In the genomic region with DNA sequence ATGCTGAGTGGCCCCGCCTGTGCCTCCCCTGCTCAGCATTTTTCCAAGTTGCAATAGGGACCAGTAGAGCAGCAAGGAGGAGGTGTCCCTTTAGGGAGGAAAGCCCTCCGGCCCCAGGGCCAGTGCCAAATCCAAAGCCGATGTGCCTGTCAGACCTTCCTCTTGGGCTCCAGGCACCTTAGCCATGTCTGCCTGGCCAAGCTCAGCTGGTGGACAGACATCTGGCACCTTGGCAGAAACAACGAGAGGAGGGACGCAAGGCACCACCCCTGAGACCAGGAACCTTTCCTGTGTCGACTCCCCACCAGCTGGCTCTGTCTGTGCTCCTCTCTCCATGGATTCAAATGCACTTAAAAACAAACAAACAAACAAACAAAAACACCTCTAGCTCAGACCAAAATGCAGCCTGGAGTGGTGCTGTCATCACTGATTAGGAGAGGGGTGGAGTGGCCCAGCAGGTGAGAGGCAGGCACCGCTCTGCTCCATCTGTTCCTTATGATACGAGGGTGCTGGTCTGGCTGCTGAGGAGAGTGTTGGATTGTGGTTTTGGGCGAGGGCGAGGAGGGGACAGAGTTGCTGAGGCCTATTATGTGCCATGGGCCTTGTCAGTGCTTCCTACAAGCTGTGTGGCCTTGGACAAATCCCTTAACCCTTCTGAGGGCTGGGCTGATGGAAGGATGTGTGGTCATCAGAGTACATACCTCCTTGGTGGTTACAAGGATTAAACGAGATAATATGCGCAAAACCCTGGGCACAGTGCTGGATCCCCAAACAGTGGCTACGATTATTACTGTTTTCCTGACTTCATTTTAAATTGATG, we compare ENCODE assay signal across 16 cellular contexts. TPM values are rescaled to one million over a fixed set of nuclear protein-coding genes. Genes with fewer than 3 reads are reported as not detected.
A peak's percentile ranks its signal among the peaks of the same experiment; 100 is the strongest.
DNase-seq lines count a peak whose midpoint lies in the region; ATAC-seq and TF ChIP-seq lines count a peak whose summit lies in the region.
"Had no signal": no experiment of that assay in that cellular context is flagged by ENCODE, and none has a peak within 500 bp of the region (broad histone marks: within the 10 kb centered on the region; RNA-seq: fewer than 3 reads in every experiment).

No MANE protein-coding gene starts in this region.

- peak overlapping the region; percentile 13; the same call in 1 of the 2 replicates for H3K27ac ChIP-seq in WERI-Rb-1
- H3K27ac ChIP-seq: RWPE1 had no signal

- no peaks in the 10 kb centered on the region for H3K36me3 ChIP-seq in WERI-Rb-1
- H3K36me3 ChIP-seq: HAP-1 had no signal

- H3K27me3 ChIP-seq in WERI-Rb-1 (ENCODE audit: insufficient read depth, low read depth, severe bottlenecking), result no peaks in the 10 kb centered on the region

- peaks cover 18% of the 10 kb centered on the region for H3K4me1 Mint-ChIP-seq in endothelial cell (ENCODE audit: unreplicated experiment)

- TF ChIP-seq CTCF in WERI-Rb-1 (IDR thresholded peaks at IDR 0.05; ENCODE audit: low read depth, low read length) (no peak), endothelial cell (IDR thresholded peaks at IDR 0.05; ENCODE audit: unreplicated experiment) (no peak)

- peak overlapping the region; percentile 56 for H3K4me3 Mint-ChIP-seq in endothelial cell (ENCODE audit: unreplicated experiment)
- H3K4me3 Mint-ChIP-seq: B cell; CD4-positive, alpha-beta T cell had no signal

- H3K4me3 ChIP-seq in WERI-Rb-1 (ENCODE audit: low read depth, low read length), result no peak overlapping the region
- H3K4me3 ChIP-seq: HAP-1 had no signal

- DNase-seq in ELF-1 (ENCODE audit: low read depth, low spot score) (peak; percentile 20), NCI-H2171 (lab: John Stamatoyannopoulos, UW) (peak; percentile 31), WERI-Rb-1 (no peak), endothelial cell (ENCODE audit: low spot score) (no peak), Ammon's horn (ENCODE audit: low spot score) (no peak)
- DNase-seq: CD4-positive, alpha-beta T cell; NCI-H1436; NCI-H2029 treated with DMSO at 0.1 percent for 48 hours; NCI-H345; NCI-H774; OCI-M1 had no signal

- no peaks in the 10 kb centered on the region for H3K9me3 Mint-ChIP-seq in endothelial cell (ENCODE audit: unreplicated experiment)
- H3K9me3 Mint-ChIP-seq: CD4-positive, alpha-beta T cell had no signal

- H3K9me3 ChIP-seq in WERI-Rb-1 (ENCODE audit: severe bottlenecking), result no peaks in the 10 kb centered on the region
- H3K9me3 ChIP-seq: HAP-1 had no signal

- peaks cover 59% of the 10 kb centered on the region for H3K36me3 Mint-ChIP-seq in endothelial cell (ENCODE audit: low read depth, unreplicated experiment)

- peak overlapping the region; percentile 82 for H3K27ac Mint-ChIP-seq in endothelial cell (ENCODE audit: unreplicated experiment)
- H3K27ac Mint-ChIP-seq: B cell; CD4-positive, alpha-beta T cell had no signal

- peaks cover 52% of the 10 kb centered on the region for H3K27me3 Mint-ChIP-seq in endothelial cell (ENCODE audit: unreplicated experiment)
- H3K27me3 Mint-ChIP-seq: B cell; CD4-positive, alpha-beta T cell had no signal

- ATAC-seq in GM19035 (IDR thresholded peaks at IDR 0.05; ENCODE audit: unreplicated experiment), result no peak
- no peak for ATAC-seq in GM21723 (IDR thresholded peaks at IDR 0.05; ENCODE audit: unreplicated experiment)

RNA-seq across cellular contexts. Expression of a gene that starts 46.2 kb away (rescaled TPM):
- total RNA-seq in endothelial cell (ENCODE audit: unreplicated experiment), result 149 TPM

Comparison
In these comparisons a context has a peak if more than half of its experiments do, and no peak if none do; other contexts are left out.
1. DNase-seq: peak in ELF-1 (single experiment) and NCI-H2171 (single experiment); none in WERI-Rb-1 (single experiment), endothelial cell (single experiment) and Ammon's horn (single experiment).